In genomic region chr13:86601351-86601750, GRCh38 we compare ENCODE assay signal across 27 cellular contexts.
DNase-seq lines count a peak whose midpoint lies in the region; ATAC-seq and TF ChIP-seq lines count a peak whose summit lies in the region.
"Had no signal": no experiment of that assay in that cellular context is flagged by ENCODE, and none has a peak within 500 bp of the region (broad histone marks: within the 10 kb centered on the region; RNA-seq: fewer than 3 reads in every experiment).

No MANE protein-coding gene starts in this region.

- H3K4me1 ChIP-seq in neural progenitor cell, result no peaks in the 10 kb centered on the region
- H3K4me1 ChIP-seq: HAP-1, prostate gland, suprapubic skin had no signal

- intact Hi-C loops in left colon (cut with DNase I, micrococcal nuclease), result no loop called here
- intact Hi-C loops in sciatic nerve (cut with DNase I), result no loop called here

- DNase-seq in H4 (ENCODE audit: low spot score) (peak; percentile 13), MV-4-11 (lab: John Stamatoyannopoulos, UW) (peak; percentile 4), amniotic epithelial cell (ENCODE audit: low read depth) (peak; percentile 16), neural progenitor cell (ENCODE audit: low spot score) (no peak), left colon (no peak), sciatic nerve (ENCODE audit: low spot score) (no peak)
- DNase-seq: activated CD8-positive, alpha-beta T cell treated with anti-CD3 and anti-CD28 coated beads, Interleukin-2, amount 10 ng/mL, durations not matched to agents 7 days and 5 days; activated gamma-delta T cell treated with Interleukin-2 at 50 U/mL for 16 hours; CD4-positive, CD25-positive, alpha-beta regulatory T cell; foreskin melanocyte; NCI-H1092; NCI-H2029 treated with DMSO at 0.1 percent for 48 hours; NCI-H446 treated with DMSO at 0.1 percent for 48 hours; stimulated activated CD4-positive, alpha-beta T cell treated with anti-CD3 and anti-CD28 coated beads, Interleukin-1b, Interleukin-23, amount 100 ng/mL, for 48 hours; T-helper 9 cell had no signal

- H3K4me3 ChIP-seq in neural progenitor cell, result no peak overlapping the region
- H3K4me3 ChIP-seq: HAP-1, hepatocyte, K562, prostate gland, skin epidermis, suprapubic skin had no signal

- ATAC-seq in GM19467 (IDR thresholded peaks at IDR 0.05; ENCODE audit: unreplicated experiment), result no peak
- ATAC-seq in left colon, result no peak
- ATAC-seq in sciatic nerve, result no peak
- no peak for ATAC-seq in GM18502 (IDR thresholded peaks at IDR 0.05; ENCODE audit: poor library complexity, unreplicated experiment)
- ATAC-seq: activated CD8-positive, alpha-beta T cell treated with anti-CD3 and anti-CD28 coated beads, Interleukin-2, amount 10 ng/mL, durations not matched to agents 7 days and 5 days; K562; stimulated activated memory B cell treated with anti-CD40 and anti-IgM and Interleukin-4, amounts not matched to agents 10 μg/mL and 1 μg/mL and 100 μg/mL, for 72 hours; WTC11 had no signal

- H2AFZ ChIP-seq in neural progenitor cell (replicated peaks), result no peak overlapping the region
- H2AFZ ChIP-seq: hepatocyte had no signal

- H3K4me3 Mint-ChIP-seq in neural progenitor cell, result no peak overlapping the region
- H3K4me3 Mint-ChIP-seq: activated CD8-positive, alpha-beta T cell treated with anti-CD3 and anti-CD28 coated beads, Interleukin-2, amount 10 ng/mL, durations not matched to agents 7 days and 5 days; CD4-positive, CD25-positive, alpha-beta regulatory T cell; neural crest cell; stimulated activated memory B cell treated with anti-CD40 and anti-IgM and Interleukin-4, amounts not matched to agents 10 μg/mL and 1 μg/mL and 100 μg/mL, for 72 hours; WTC11 had no signal

- H3K27me3 Mint-ChIP-seq in neural progenitor cell (ENCODE audit: insufficient read depth, low read depth), result no peaks in the 10 kb centered on the region
- H3K27me3 Mint-ChIP-seq: CD4-positive, CD25-positive, alpha-beta regulatory T cell; stimulated activated memory B cell treated with anti-CD40 and anti-IgM and Interleukin-4, amounts not matched to agents 10 μg/mL and 1 μg/mL and 100 μg/mL, for 72 hours had no signal

- peaks cover 8% of the 10 kb centered on the region for H3K4me1 Mint-ChIP-seq in neural progenitor cell
- H3K4me1 Mint-ChIP-seq: CD4-positive, CD25-positive, alpha-beta regulatory T cell; stimulated activated memory B cell treated with anti-CD40 and anti-IgM and Interleukin-4, amounts not matched to agents 10 μg/mL and 1 μg/mL and 100 μg/mL, for 72 hours; WTC11 had no signal

- no peaks in the 10 kb centered on the region for H3K36me3 ChIP-seq in neural progenitor cell
- H3K36me3 ChIP-seq: HAP-1, prostate gland, suprapubic skin had no signal

- no peak for TF ChIP-seq CTCF in neural progenitor cell (IDR thresholded peaks at IDR 0.05)

- H3K27ac Mint-ChIP-seq in neural progenitor cell, result peak overlapping the region; percentile 20
- H3K27ac Mint-ChIP-seq: activated CD8-positive, alpha-beta T cell treated with anti-CD3 and anti-CD28 coated beads, Interleukin-2, amount 10 ng/mL, durations not matched to agents 7 days and 5 days; CD4-positive, CD25-positive, alpha-beta regulatory T cell; stimulated activated memory B cell treated with anti-CD40 and anti-IgM and Interleukin-4, amounts not matched to agents 10 μg/mL and 1 μg/mL and 100 μg/mL, for 72 hours; WTC11 had no signal

- no peaks in the 10 kb centered on the region for H3K9me3 Mint-ChIP-seq in neural progenitor cell
- H3K9me3 Mint-ChIP-seq: neural crest cell, WTC11 had no signal

- H4K20me1 ChIP-seq in neural progenitor cell (ENCODE audit: low read depth), result no peaks in the 10 kb centered on the region

- H3K79me2 ChIP-seq in neural progenitor cell (ENCODE audit: low read depth), result no peaks in the 10 kb centered on the region
- H3K79me2 ChIP-seq: hepatocyte had no signal

- no peaks in the 10 kb centered on the region for H3K27me3 ChIP-seq in neural progenitor cell
- H3K27me3 ChIP-seq: hepatocyte, suprapubic skin had no signal

- H3K9me3 ChIP-seq in neural progenitor cell (ENCODE audit: low read depth), result no peaks in the 10 kb centered on the region
- H3K9me3 ChIP-seq: HAP-1, prostate gland, suprapubic skin had no signal

- H3F3A ChIP-seq in neural progenitor cell (ENCODE audit: low read depth), result no peaks in the 10 kb centered on the region

- no peaks in the 10 kb centered on the region for H3K36me3 Mint-ChIP-seq in neural progenitor cell
- H3K36me3 Mint-ChIP-seq: CD4-positive, CD25-positive, alpha-beta regulatory T cell; stimulated activated memory B cell treated with anti-CD40 and anti-IgM and Interleukin-4, amounts not matched to agents 10 μg/mL and 1 μg/mL and 100 μg/mL, for 72 hours; WTC11 had no signal

- H3K9ac ChIP-seq in neural progenitor cell, result no peak overlapping the region

- H3K4me2 ChIP-seq in neural progenitor cell, result no peak overlapping the region
- H3K4me2 ChIP-seq: hepatocyte had no signal

- H3K27ac ChIP-seq in neural progenitor cell, result no peak overlapping the region
- H3K27ac ChIP-seq: hepatocyte, prostate gland, RWPE1, skin epidermis, suprapubic skin had no signal

Comparison
In these comparisons a context has a peak if more than half of its experiments do, and no peak if none do; other contexts are left out.
1. DNase-seq: peak in H4 (single experiment), MV-4-11 (single experiment) and amniotic epithelial cell (single experiment); none in neural progenitor cell (single experiment), left colon (0 of 2) and sciatic nerve (single experiment).